In genomic region chr6:56794421-56794820, GRCh38 we compare ENCODE assay signal across 12 cellular contexts.
DNase-seq lines count a peak whose midpoint lies in the region; ATAC-seq and TF ChIP-seq lines count a peak whose summit lies in the region.
"Had no signal": no experiment of that assay in that cellular context is flagged by ENCODE, and none has a peak within 500 bp of the region (broad histone marks: within the 10 kb centered on the region; RNA-seq: fewer than 3 reads in every experiment).

No MANE protein-coding gene starts in this region.

- in situ Hi-C loops in G401 (cut with HindIII; ENCODE audit: low sequenced_read_pairs), result no loop called here

- H4K91ac ChIP-seq in trophoblast cell (ENCODE audit: low read depth, low read length), result no peak overlapping the region

- H2BK5ac ChIP-seq in trophoblast cell (ENCODE audit: low read depth, low read length, poor library complexity), result no peak overlapping the region

- H3K36me3 ChIP-seq in trophoblast cell (ENCODE audit: control insufficient read depth in 1 of 2, insufficient read depth in 2 of 2, low read length in 2 of 2) (no peaks in the 10 kb centered on the region), vagina (no peaks in the 10 kb centered on the region)
- H3K36me3 ChIP-seq: breast epithelium had no signal

- H3K18ac ChIP-seq in trophoblast cell (ENCODE audit: low read length), result no peak overlapping the region

- no peak for TF ChIP-seq CTCF in vagina (IDR thresholded peaks at IDR 0.05)

- H3K9ac ChIP-seq in trophoblast cell (ENCODE audit: low read length), result no peak overlapping the region

- peak; percentile 21 for DNase-seq in amniotic epithelial cell (ENCODE audit: low read depth)
- no peak for DNase-seq in trophoblast cell
- no peak for DNase-seq in G401 (ENCODE audit: low spot score)
- no peak for DNase-seq in vagina (ENCODE audit: extremely low spot score in 2 of 2)
- DNase-seq: activated CD8-positive, alpha-beta T cell treated with anti-CD3 and anti-CD28 coated beads for 36 hours; activated gamma-delta T cell treated with Interleukin-2 at 50 U/mL for 16 hours; NCI-H1694 had no signal

- no peak overlapping the region for H2AK5ac ChIP-seq in trophoblast cell (ENCODE audit: low read length)

- TF ChIP-seq POLR2A in vagina (IDR thresholded peaks at IDR 0.05), result no peak

- no peak overlapping the region for H2BK120ac ChIP-seq in trophoblast cell (ENCODE audit: insufficient read depth, low read length, poor library complexity)

- H3K4me3 ChIP-seq in trophoblast cell (ENCODE audit: low read depth, low read length) (no peak overlapping the region), vagina (no peak overlapping the region)
- H3K4me3 ChIP-seq: breast epithelium had no signal

- no peak overlapping the region for H3K14ac ChIP-seq in trophoblast cell (ENCODE audit: low read length)

- no peak overlapping the region for H3K27ac ChIP-seq in trophoblast cell (ENCODE audit: low read depth, low read length)
- no peak overlapping the region for H3K27ac ChIP-seq in vagina
- H3K27ac ChIP-seq: breast epithelium, C4-2B had no signal

- peaks cover 3% of the 10 kb centered on the region for H3K79me2 ChIP-seq in trophoblast cell (ENCODE audit: control insufficient read depth, insufficient read depth, low read length, poor library complexity)

- H3K79me1 ChIP-seq in trophoblast cell (ENCODE audit: low read length), result no peaks in the 10 kb centered on the region

- no peak overlapping the region for H4K12ac ChIP-seq in trophoblast cell (ENCODE audit: low read depth, low read length)

- H3K4ac ChIP-seq in trophoblast cell (ENCODE audit: low read depth, low read length), result peak overlapping the region; percentile 10

- no peak overlapping the region for H3K4me2 ChIP-seq in trophoblast cell (ENCODE audit: low read length)

- intact Hi-C loops in vagina (cut with DNase I), result no loop called here

- no peak overlapping the region for H4K8ac ChIP-seq in trophoblast cell (ENCODE audit: low read depth, low read length)

- ATAC-seq in GM19351 (IDR thresholded peaks at IDR 0.05; ENCODE audit: unreplicated experiment) (peak; percentile 49), HG02759 (IDR thresholded peaks at IDR 0.05; ENCODE audit: unreplicated experiment) (peak; percentile 55), GM18520 (IDR thresholded peaks at IDR 0.05; ENCODE audit: unreplicated experiment) (no peak)
- ATAC-seq: activated CD8-positive, alpha-beta T cell treated with anti-CD3 and anti-CD28 coated beads for 36 hours had no signal

- no peaks in the 10 kb centered on the region for H3K27me3 ChIP-seq in trophoblast cell (ENCODE audit: insufficient read depth, low read length)
- H3K27me3 ChIP-seq in vagina, result no peaks in the 10 kb centered on the region
- H3K27me3 ChIP-seq: breast epithelium had no signal

- no peaks in the 10 kb centered on the region for H3K9me3 ChIP-seq in trophoblast cell (ENCODE audit: insufficient read depth, low read depth, low read length)
- H3K9me3 ChIP-seq in vagina, result no peaks in the 10 kb centered on the region
- H3K9me3 ChIP-seq: breast epithelium had no signal

- H3K4me1 ChIP-seq in trophoblast cell (ENCODE audit: control insufficient read depth in 1 of 2, insufficient read depth in 2 of 2, low read length in 2 of 2) (no peaks in the 10 kb centered on the region), vagina (peaks cover 20% of the 10 kb centered on the region)
- H3K4me1 ChIP-seq: breast epithelium had no signal

- H3K23ac ChIP-seq in trophoblast cell (ENCODE audit: low read length), result no peak overlapping the region

- H2AFZ ChIP-seq in trophoblast cell (ENCODE audit: insufficient read depth, low read length, poor library complexity), result no peak overlapping the region

- H2BK12ac ChIP-seq in trophoblast cell (ENCODE audit: low read length), result no peak overlapping the region
